10 cellular contexts compared by ENCODE assay signal in genomic region chr7:234712-235553, GRCh38. TPM values are rescaled to one million over a fixed set of nuclear protein-coding genes. Genes with fewer than 3 reads are reported as not detected.
DNase-seq lines count a peak whose midpoint lies in the region; ATAC-seq and TF ChIP-seq lines count a peak whose summit lies in the region.
"Had no signal": no experiment of that assay in that cellular context is flagged by ENCODE, and none has a peak within 500 bp of the region (broad histone marks: within the 10 kb centered on the region; RNA-seq: fewer than 3 reads in every experiment).

No MANE protein-coding gene starts in this region.

- TF ChIP-seq CTCF in fibroblast of villous mesenchyme (IDR thresholded peaks at IDR 0.05; ENCODE audit: insufficient read depth, low read depth, low read length) (no peak), omental fat pad (IDR thresholded peaks at IDR 0.05) (no peak)

- H3K27ac ChIP-seq in SJSA1: peak overlapping the region; percentile 59

- H3K36me3 ChIP-seq in SJSA1: no peaks in the 10 kb centered on the region
- H3K36me3 ChIP-seq: uterus had no signal

- DNase-seq in SJSA1 (ENCODE audit: low read depth in 1 of 2, low spot score in 2 of 2) (peak; percentile 88 to 89), fibroblast of villous mesenchyme (ENCODE audit: low read depth) (peak; percentile 89), omental fat pad (ENCODE audit: low spot score) (no peak), KBM-7 (no peak), NCI-H128 (lab: John Stamatoyannopoulos, UW; ENCODE audit: unreplicated experiment) (no peak)
- no peak for DNase-seq in activated CD4-positive, alpha-beta T cell treated with anti-CD3 and anti-CD28 coated beads for 4 hours
- DNase-seq: hippocampal formation, NCI-H345 had no signal

- in situ Hi-C loops in KBM-7 (cut with MboI; ENCODE audit: low pct_unique_long_range_greater_than_20kb, low sequenced_read_pairs): no loop called here

- no peaks in the 10 kb centered on the region; the same call in 1 of the 2 replicates for H3K9me3 ChIP-seq in SJSA1 (replicated peaks)
- H3K9me3 ChIP-seq: uterus had no signal

- H3K4me1 ChIP-seq in SJSA1 (replicated peaks): peaks cover 42% of the 10 kb centered on the region

- H3K4me3 ChIP-seq in SJSA1: no peak overlapping the region
- peak overlapping the region; percentile 18 for H3K4me3 ChIP-seq in fibroblast of villous mesenchyme (ENCODE audit: low read depth, low read length)
- H3K4me3 ChIP-seq: uterus had no signal

- no peaks in the 10 kb centered on the region for H3K27me3 ChIP-seq in SJSA1 (replicated peaks)
- H3K27me3 ChIP-seq: uterus had no signal

- ATAC-seq in omental fat pad (ENCODE audit: low FRiP score) (peak; percentile 47), GM21717 (IDR thresholded peaks at IDR 0.05; ENCODE audit: unreplicated experiment) (no peak)

RNA-seq across cellular contexts. Expression of gene FAM20C, which starts 42.6 kb away (rescaled TPM):
- total RNA-seq in SJSA1 (2014; rRNA removed; shearing (Covaris generic)): 0.18 and 2.0 TPM in 2 replicates
- total RNA-seq in fibroblast of villous mesenchyme (16.8 and 33.2 TPM in 2 replicates), omental fat pad (100 to 1,000 TPM in 1 of 4 donors, 10 to 100 TPM in 3; 25.5 to 119 (median 35.8) TPM)

RNA-seq across cellular contexts. Expression of gene FOXL3, which starts 55.0 kb away (rescaled TPM):
- total RNA-seq in SJSA1 (2014; rRNA removed; shearing (Covaris generic)): not detected in 2 replicates
- total RNA-seq in fibroblast of villous mesenchyme (not detected in 2 replicates), omental fat pad (not detected)
- total RNA-seq: uterus had no signal

Comparison
In these comparisons a context has a peak if more than half of its experiments do, and no peak if none do; other contexts are left out.
1. DNase-seq: peak in SJSA1 (2 of 2) and fibroblast of villous mesenchyme (single experiment); none in omental fat pad (single experiment), KBM-7 (single experiment), NCI-H128 (single experiment) and activated CD4-positive, alpha-beta T cell treated with anti-CD3 and anti-CD28 coated beads for 4 hours (0 of 2).